ENCODE assay signal across 20 cellular contexts in the genomic region with DNA sequence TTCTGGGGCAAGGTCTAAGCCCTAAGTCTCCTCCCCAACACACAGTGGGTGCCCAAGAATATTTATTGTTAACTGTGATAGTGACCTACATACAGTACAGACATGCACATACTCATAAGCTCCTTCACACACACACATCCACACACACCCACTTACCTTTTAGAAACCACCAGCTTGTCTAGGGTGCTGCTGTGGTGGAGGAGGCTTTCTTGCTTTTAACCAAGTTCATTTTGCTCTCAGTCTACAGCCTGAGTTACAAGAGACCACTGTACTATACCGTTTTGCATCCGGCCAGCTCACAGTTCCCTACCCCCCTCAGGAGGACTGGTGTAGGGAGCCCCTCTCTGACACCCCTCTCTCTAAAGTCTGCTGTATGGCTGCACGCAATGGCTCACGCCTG. TPM values are rescaled to one million over a fixed set of nuclear protein-coding genes. Genes with fewer than 3 reads are reported as not detected.
DNase-seq lines count a peak whose midpoint lies in the region; ATAC-seq and TF ChIP-seq lines count a peak whose summit lies in the region.
"Had no signal": no experiment of that assay in that cellular context is flagged by ENCODE, and none has a peak within 500 bp of the region (broad histone marks: within the 10 kb centered on the region; RNA-seq: fewer than 3 reads in every experiment).

No MANE protein-coding gene starts in this region.

- H4K20me1 ChIP-seq in osteoblast (ENCODE audit: insufficient read depth, low read length), result no peaks in the 10 kb centered on the region

- no peak for TF ChIP-seq CTCF in right atrium auricular region (IDR thresholded peaks at IDR 0.05)
- TF ChIP-seq CTCF in heart right ventricle (IDR thresholded peaks at IDR 0.05), result no peak
- no peak for TF ChIP-seq CTCF in osteoblast (IDR thresholded peaks at IDR 0.05; ENCODE audit: extremely low read depth, low read depth, low read length)

- H2AFZ ChIP-seq in osteoblast (ENCODE audit: low read length), result no peak overlapping the region
- H2AFZ ChIP-seq: GM23248, PC-9 had no signal

- no peaks in the 10 kb centered on the region for H3K27me3 ChIP-seq in right atrium auricular region
- H3K27me3 ChIP-seq in heart right ventricle, result no peaks in the 10 kb centered on the region
- no peaks in the 10 kb centered on the region for H3K27me3 ChIP-seq in osteoblast (ENCODE audit: insufficient read depth, low read length)
- H3K27me3 ChIP-seq: SJCRH30, upper lobe of right lung had no signal

- intact Hi-C loops in heart right ventricle (cut with DNase I), result no loop called here

- H3K36me3 ChIP-seq in right atrium auricular region, result no peaks in the 10 kb centered on the region
- H3K36me3 ChIP-seq in heart right ventricle, result peaks cover 0 to 14% (median 0%) of the 10 kb centered on the region in 9 donors
- H3K36me3 ChIP-seq in osteoblast (ENCODE audit: insufficient read depth, low read length), result no peaks in the 10 kb centered on the region
- H3K36me3 ChIP-seq: SJCRH30, upper lobe of right lung had no signal

- H3K4me2 ChIP-seq in osteoblast (ENCODE audit: insufficient read depth, low read length), result no peak overlapping the region
- H3K4me2 ChIP-seq: PC-9, smooth muscle cell had no signal

- ATAC-seq in heart right ventricle (no peak), HG03097 (IDR thresholded peaks at IDR 0.05; ENCODE audit: low FRiP score, unreplicated experiment) (no peak)

- H3K4me1 ChIP-seq in right atrium auricular region (peaks cover 0 to 60% of the 10 kb centered on the region in 2 donors), heart right ventricle (peaks cover 0 to 42% (median 25%) of the 10 kb centered on the region in 9 donors), osteoblast (ENCODE audit: insufficient read depth, low read length) (peaks cover 11% of the 10 kb centered on the region)

- H3K79me2 ChIP-seq in osteoblast (ENCODE audit: insufficient read depth, low read length), result no peaks in the 10 kb centered on the region

- H3K9me3 ChIP-seq in right atrium auricular region (no peaks in the 10 kb centered on the region), heart right ventricle (no peaks in the 10 kb centered on the region), osteoblast (ENCODE audit: low read depth, low read length) (no peaks in the 10 kb centered on the region)
- H3K9me3 ChIP-seq: SJCRH30, upper lobe of right lung had no signal

- no peak overlapping the region for H3K4me3 ChIP-seq in right atrium auricular region
- no peak overlapping the region for H3K4me3 ChIP-seq in heart right ventricle
- no peak overlapping the region for H3K4me3 ChIP-seq in osteoblast (ENCODE audit: insufficient read depth, low read length)
- H3K4me3 ChIP-seq: GM23248, PC-9, SJCRH30, smooth muscle cell, upper lobe of right lung had no signal

- whole genome bisulfite sequencing in heart right ventricle, 2 donors, result 94 to 96% methylated on average over 4 of the region's 4 CpGs

- H3K27ac ChIP-seq in right atrium auricular region, result peak overlapping the region; percentile 11 to 13
- H3K27ac ChIP-seq in heart right ventricle, result no peak overlapping the region
- H3K27ac ChIP-seq in cingulate gyrus (ENCODE audit: low read depth, low read length), result peak overlapping the region; percentile 94
- no peak overlapping the region for H3K27ac ChIP-seq in osteoblast (ENCODE audit: low read depth, low read length)
- H3K27ac ChIP-seq: GM23248, PC-9, SJCRH30, upper lobe of right lung had no signal

- no peak for DNase-seq in right atrium auricular region (ENCODE audit: low spot score)
- DNase-seq in heart right ventricle, result no peak
- peak; percentile 45 for DNase-seq in osteoblast (ENCODE audit: insufficient read length, low spot score, missing footprints)
- DNase-seq in amniotic stem cell (lab: John Stamatoyannopoulos, UW), result no peak
- no peak for DNase-seq in middle frontal gyrus (ENCODE audit: extremely low spot score, low spot score)
- no peak for DNase-seq in NCI-H2196 (lab: John Stamatoyannopoulos, UW; ENCODE audit: unreplicated experiment)
- DNase-seq: activated CD4-positive, alpha-beta T cell treated with anti-CD3 and anti-CD28 coated beads, Interleukin-2, amount 10 ng/mL, durations not matched to agents 24 days and 14 days; activated naive CD4-positive, alpha-beta T cell; aorta; GM23248; Kasumi-1; NCI-H226; PC-9; SJCRH30; stimulated activated CD4-positive, alpha-beta T cell treated with anti-CD3 and anti-CD28 coated beads, Interleukin-4, amount 100 ng/mL, for 1 hour; T-helper 1 cell; upper lobe of right lung had no signal

RNA-seq across cellular contexts. Expression of gene DAPK2, which starts 16.7 kb away (rescaled TPM):
- total RNA-seq in right atrium auricular region, result 10 to 100 TPM; 28.8 to 57.6 TPM
- 10 to 100 TPM; 20.8 to 62.6 (median 38.5) TPM for total RNA-seq in heart right ventricle
- 10 to 100 TPM; 33.0 to 44.6 TPM for polyA plus RNA-seq in heart right ventricle
- total RNA-seq in osteoblast, result 23.5 and 31.8 TPM in 2 replicates
- total RNA-seq: smooth muscle cell had no signal
- polyA plus RNA-seq: smooth muscle cell had no signal

Comparison
In these comparisons a context has a peak if more than half of its experiments do, and no peak if none do; other contexts are left out.
1. H3K27ac ChIP-seq: peak in right atrium auricular region (2 of 2) and cingulate gyrus (single experiment); none in heart right ventricle (0 of 10) and osteoblast (single experiment).